14 cellular contexts compared by ENCODE assay signal in genomic region chr2:155309483-155309882, GRCh38.
"Had no signal": no experiment of that assay in that cellular context is flagged by ENCODE, and none has a peak within 500 bp of the region (broad histone marks: within the 10 kb centered on the region; RNA-seq: fewer than 3 reads in every experiment).

No MANE protein-coding gene starts in this region.

- H3K4me1 ChIP-seq: ascending aorta, foreskin keratinocyte, left ventricle myocardium inferior, psoas muscle, sigmoid colon, upper lobe of left lung had no signal

- DNase-seq: activated B cell treated with CpG ODN at 0.5 μM for 24 hours; activated CD4-positive, alpha-beta T cell treated with anti-CD3 and anti-CD28 coated beads, Interleukin-2, amount 10 ng/mL, durations not matched to agents 24 days and 14 days; activated naive CD4-positive, alpha-beta T cell treated with Interleukin-2 at 50 U/mL for 16 hours; activated naive CD8-positive, alpha-beta T cell treated with anti-CD3 and anti-CD28 coated beads, Interleukin-2, amount 50 U/mL, for 24 hours; foreskin keratinocyte; islet precursor cell; left ventricle myocardium inferior; psoas muscle; sigmoid colon; stimulated activated CD4-positive, alpha-beta T cell treated with anti-CD3 and anti-CD28 coated beads, Interleukin-2, amount 100 ng/mL, for 24 hours; stimulated activated naive CD4-positive, alpha-beta T cell treated with Interleukin-2 at 50 U/mL for 16 hours; upper lobe of left lung had no signal

- H3K27me3 ChIP-seq: ascending aorta, foreskin keratinocyte, sigmoid colon, upper lobe of left lung had no signal

- H3K9me3 ChIP-seq: ascending aorta, left ventricle myocardium inferior, psoas muscle, sigmoid colon, upper lobe of left lung had no signal

- H3K36me3 ChIP-seq: ascending aorta, left ventricle myocardium inferior, sigmoid colon, upper lobe of left lung had no signal

- ATAC-seq: activated naive CD8-positive, alpha-beta T cell treated with anti-CD3 and anti-CD28 coated beads, Interleukin-2, amount 50 U/mL, for 24 hours; foreskin keratinocyte; natural killer cell treated with Interleukin-12 subunit alpha and Interleukin-12 subunit beta and Interleukin-15 and Interleukin-18, amount 100 ng/mL, for 72 hours; psoas muscle had no signal

- H3K27ac ChIP-seq: ascending aorta, foreskin keratinocyte, left ventricle myocardium inferior, psoas muscle, sigmoid colon, upper lobe of left lung had no signal

- H3K4me3 ChIP-seq: ascending aorta, left ventricle myocardium inferior, psoas muscle, sigmoid colon, upper lobe of left lung had no signal
